Comparison of ENCODE assay signal across 19 cellular contexts in genomic region chr4:1004557-1005485, GRCh38. TPM values are rescaled to one million over a fixed set of nuclear protein-coding genes. Genes with fewer than 3 reads are reported as not detected.
DNase-seq lines count a peak whose midpoint lies in the region; ATAC-seq and TF ChIP-seq lines count a peak whose summit lies in the region.
"Had no signal": no experiment of that assay in that cellular context is flagged by ENCODE, and none has a peak within 500 bp of the region (broad histone marks: within the 10 kb centered on the region; RNA-seq: fewer than 3 reads in every experiment).

No MANE protein-coding gene starts in this region.

- H3K4ac ChIP-seq in neuronal stem cell (ENCODE audit: low read length): no peak overlapping the region

- WGBS in heart right ventricle, 2 donors: 47 to 57% methylated on average over 25 of the region's 25 CpGs
- WGBS in neuronal stem cell (ENCODE audit: extremely low coverage in 2 of 2, insufficient read length in 2 of 2, insufficient replicate concordance in 1 of 2), 2 donors: no CpG with 5 or more reads among the region's 25 CpGs

- intact Hi-C loops in Right ventricle myocardium superior (cut with DNase I): no loop called here
- intact Hi-C loops in heart right ventricle (cut with DNase I): no loop called here
- intact Hi-C loops in activated T-helper 2 cell treated with anti-CD3 and anti-CD28 coated beads, Interferon-gamma antibody, Interleukin-2, Interleukin-4, amounts not matched to agents 10 μg/mL and 5 μg/mL and 100 μg/mL, durations not matched to agents 14 hours and 24 hours and 36 hours (cut with micrococcal nuclease): no loop called here
- intact Hi-C loops in mucosa of descending colon (cut with DNase I, micrococcal nuclease): no loop called here

- H3K4me2 ChIP-seq in neuronal stem cell (ENCODE audit: insufficient read depth, low read length, poor library complexity, severe bottlenecking): no peak overlapping the region
- H3K4me2 ChIP-seq: GM23338 had no signal

- no peak overlapping the region for H3K14ac ChIP-seq in neuronal stem cell (ENCODE audit: low read length)

- H3K4me1 ChIP-seq in right atrium auricular region: peaks cover 0 to 27% of the 10 kb centered on the region in 2 donors
- H3K4me1 ChIP-seq in heart right ventricle: peaks cover 10 to 32% (median 25%) of the 10 kb centered on the region in 9 donors
- H3K4me1 ChIP-seq in neuronal stem cell (ENCODE audit: control insufficient read depth in 2 of 2, insufficient read depth in 1 of 2, low read depth in 1 of 2, low read length in 2 of 2): peaks cover 7 to 11% of the 10 kb centered on the region in 2 donors
- peaks cover 11% of the 10 kb centered on the region for H3K4me1 ChIP-seq in mucosa of descending colon (ENCODE audit: low read depth)

- H3K9me3 Mint-ChIP-seq in activated T-helper 2 cell treated with anti-CD3 and anti-CD28 coated beads, Interferon-gamma antibody, Interleukin-2, Interleukin-4, amounts not matched to agents 10 μg/mL and 5 μg/mL and 100 μg/mL, durations not matched to agents 14 hours and 24 hours and 36 hours: peaks cover 4% of the 10 kb centered on the region
- H3K9me3 Mint-ChIP-seq: CD4-positive, alpha-beta T cell had no signal

- no peak overlapping the region for H4K91ac ChIP-seq in neuronal stem cell (ENCODE audit: low read depth, low read length, poor library complexity)

- peaks cover 34% of the 10 kb centered on the region for H3K27me3 Mint-ChIP-seq in T-helper 17 cell
- peaks cover 43% of the 10 kb centered on the region for H3K27me3 Mint-ChIP-seq in activated T-helper 2 cell treated with anti-CD3 and anti-CD28 coated beads, Interferon-gamma antibody, Interleukin-2, Interleukin-4, amounts not matched to agents 10 μg/mL and 5 μg/mL and 100 μg/mL, durations not matched to agents 14 hours and 24 hours and 36 hours (ENCODE audit: low read depth)

- H3K79me1 ChIP-seq in neuronal stem cell (ENCODE audit: low read depth, low read length): no peaks in the 10 kb centered on the region

- DNase-seq in Right ventricle myocardium superior (peak; percentile 71), right atrium auricular region (ENCODE audit: low spot score) (no peak), T-helper 17 cell (no peak), heart right ventricle (peak in 1 of 2 donors; percentile 62), neuronal stem cell (ENCODE audit: low spot score) (no peak), DMS53 treated with DMSO at 0.1 percent for 48 hours (lab: John Stamatoyannopoulos, UW; ENCODE audit: unreplicated experiment) (no peak), mucosa of descending colon (no peak)
- DNase-seq in activated T-helper 2 cell treated with anti-CD3 and anti-CD28 coated beads, Interferon-gamma antibody, Interleukin-2, Interleukin-4, amounts not matched to agents 10 μg/mL and 5 μg/mL and 100 μg/mL, durations not matched to agents 14 hours and 24 hours and 36 hours (ENCODE audit: low spot score): no peak
- DNase-seq: ACHN; Caco-2; CD4-positive, alpha-beta T cell; DMS153; DMS79 treated with DMSO at 0.1 percent for 48 hours; GF-D8; H7 had no signal

- no peak overlapping the region for H3K27ac ChIP-seq in right atrium auricular region
- H3K27ac ChIP-seq in heart right ventricle: no peak overlapping the region
- no peak overlapping the region for H3K27ac ChIP-seq in neuronal stem cell (replicated peaks; ENCODE audit: low read length)
- H3K27ac ChIP-seq: C4-2B had no signal

- H3K27ac Mint-ChIP-seq in T-helper 17 cell: no peak overlapping the region
- H3K27ac Mint-ChIP-seq in activated T-helper 2 cell treated with anti-CD3 and anti-CD28 coated beads, Interferon-gamma antibody, Interleukin-2, Interleukin-4, amounts not matched to agents 10 μg/mL and 5 μg/mL and 100 μg/mL, durations not matched to agents 14 hours and 24 hours and 36 hours: no peak overlapping the region
- H3K27ac Mint-ChIP-seq: CD4-positive, alpha-beta T cell; GM23338 had no signal

- peak overlapping the region; percentile 25 for H3K4me3 Mint-ChIP-seq in T-helper 17 cell
- H3K4me3 Mint-ChIP-seq in activated T-helper 2 cell treated with anti-CD3 and anti-CD28 coated beads, Interferon-gamma antibody, Interleukin-2, Interleukin-4, amounts not matched to agents 10 μg/mL and 5 μg/mL and 100 μg/mL, durations not matched to agents 14 hours and 24 hours and 36 hours (ENCODE audit: low read depth): no peak overlapping the region
- H3K4me3 Mint-ChIP-seq: CD4-positive, alpha-beta T cell had no signal

- TF ChIP-seq CTCF in right atrium auricular region (IDR thresholded peaks at IDR 0.05): no peak
- TF ChIP-seq CTCF in heart right ventricle (IDR thresholded peaks at IDR 0.05): no peak
- no peak for TF ChIP-seq CTCF in mucosa of descending colon (IDR thresholded peaks at IDR 0.05)

- H3K4me3 ChIP-seq in right atrium auricular region: no peak overlapping the region
- no peak overlapping the region for H3K4me3 ChIP-seq in heart right ventricle
- no peak overlapping the region for H3K4me3 ChIP-seq in neuronal stem cell (ENCODE audit: low read length in 2 of 2)
- H3K4me3 ChIP-seq in mucosa of descending colon: no peak overlapping the region
- H3K4me3 ChIP-seq: GM23338 had no signal

- H2AK5ac ChIP-seq in neuronal stem cell (ENCODE audit: low read depth, low read length): peak overlapping the region; percentile 2

- H4K8ac ChIP-seq in neuronal stem cell (ENCODE audit: low read depth, low read length): no peak overlapping the region

- H3K9me3 ChIP-seq in right atrium auricular region: no peaks in the 10 kb centered on the region
- no peaks in the 10 kb centered on the region for H3K9me3 ChIP-seq in T-helper 17 cell (ENCODE audit: control insufficient read depth, low read length, poor library complexity, severe bottlenecking)
- no peaks in the 10 kb centered on the region for H3K9me3 ChIP-seq in heart right ventricle
- H3K9me3 ChIP-seq in neuronal stem cell (replicated peaks in 1 of 2; ENCODE audit: control insufficient read depth in 2 of 2, insufficient read depth in 1 of 2, low read depth in 1 of 2, low read length in 2 of 2): peaks cover 4% of the 10 kb centered on the region in 2 donors
- H3K9me3 ChIP-seq in mucosa of descending colon: no peaks in the 10 kb centered on the region

- H3K18ac ChIP-seq in neuronal stem cell (ENCODE audit: low read length): no peak overlapping the region

- no peak for ATAC-seq in Right ventricle myocardium superior (ENCODE audit: poor library complexity)
- ATAC-seq in T-helper 17 cell: no peak
- peak in 5 of 8 donors; percentile 14 to 65 (median 49) for ATAC-seq in heart right ventricle
- ATAC-seq in mucosa of descending colon: no peak
- ATAC-seq: GM23338 had no signal

- peaks cover 2% of the 10 kb centered on the region for H3K36me3 Mint-ChIP-seq in T-helper 17 cell (ENCODE audit: low read depth)
- no peaks in the 10 kb centered on the region for H3K36me3 Mint-ChIP-seq in activated T-helper 2 cell treated with anti-CD3 and anti-CD28 coated beads, Interferon-gamma antibody, Interleukin-2, Interleukin-4, amounts not matched to agents 10 μg/mL and 5 μg/mL and 100 μg/mL, durations not matched to agents 14 hours and 24 hours and 36 hours (ENCODE audit: low read depth)
- H3K36me3 Mint-ChIP-seq: IgD-negative memory B cell had no signal

- no peak overlapping the region for H2AFZ ChIP-seq in neuronal stem cell (ENCODE audit: low read length)
- H2AFZ ChIP-seq: GM23338 had no signal

- H3K27me3 ChIP-seq in right atrium auricular region (peaks cover 12 to 37% of the 10 kb centered on the region in 2 donors), heart right ventricle (peaks cover 52 to 93% (median 87%) of the 10 kb centered on the region in 7 donors), neuronal stem cell (ENCODE audit: control insufficient read depth in 3 of 3, insufficient read depth in 3 of 3, low read depth in 1 of 3, low read length in 3 of 3) (peaks cover 29 to 89% (median 81%) of the 10 kb centered on the region in 3 experiments)

- H3K36me3 ChIP-seq in right atrium auricular region: no peaks in the 10 kb centered on the region
- H3K36me3 ChIP-seq in heart right ventricle: no peaks in the 10 kb centered on the region
- H3K36me3 ChIP-seq in neuronal stem cell (replicated peaks in 1 of 2; ENCODE audit: control insufficient read depth in 2 of 2, insufficient read depth in 2 of 2, low read length in 2 of 2): no peaks in the 10 kb centered on the region
- H3K36me3 ChIP-seq in mucosa of descending colon (ENCODE audit: low read depth): no peaks in the 10 kb centered on the region

- no peak overlapping the region for H2BK5ac ChIP-seq in neuronal stem cell (ENCODE audit: low read length)

- H3K23ac ChIP-seq in neuronal stem cell (ENCODE audit: low read depth, low read length, poor library complexity): no peak overlapping the region

- H3K9ac ChIP-seq in neuronal stem cell (ENCODE audit: low read depth, low read length, poor library complexity): no peak overlapping the region

- H3K4me1 Mint-ChIP-seq in T-helper 17 cell: peaks cover 3% of the 10 kb centered on the region
- H3K4me1 Mint-ChIP-seq in activated T-helper 2 cell treated with anti-CD3 and anti-CD28 coated beads, Interferon-gamma antibody, Interleukin-2, Interleukin-4, amounts not matched to agents 10 μg/mL and 5 μg/mL and 100 μg/mL, durations not matched to agents 14 hours and 24 hours and 36 hours (ENCODE audit: low read depth): peaks cover 3% of the 10 kb centered on the region

- peak overlapping the region; percentile 5 for H2BK15ac ChIP-seq in neuronal stem cell (ENCODE audit: low read length)

- H2BK12ac ChIP-seq in neuronal stem cell (ENCODE audit: low read length): no peak overlapping the region

- H2BK120ac ChIP-seq in neuronal stem cell (ENCODE audit: low read depth, low read length): no peak overlapping the region

RNA-seq across cellular contexts. Expression of gene FGFRL1, which starts 6.6 kb away (rescaled TPM):
- total RNA-seq in Right ventricle myocardium superior (22.2 TPM), right atrium auricular region (10 to 100 TPM; 30.3 to 47.1 TPM), T-helper 17 cell (10 to 100 TPM; 23.1 to 30.1 TPM), heart right ventricle (10 to 100 TPM; 22.0 to 36.6 (median 28.1) TPM), mucosa of descending colon (10 to 100 TPM; 14.7 to 19.3 (median 16.9) TPM)
- 10 to 100 TPM; 17.1 to 24.3 TPM for polyA plus RNA-seq in heart right ventricle
- 67.8 TPM for polyA plus RNA-seq in neuronal stem cell (2013, experiment 1 of 2)
- polyA plus RNA-seq in neuronal stem cell (2013, experiment 2 of 2): 66.3 TPM
- 17.5 TPM in 2 replicates for total RNA-seq in activated T-helper 2 cell treated with anti-CD3 and anti-CD28 coated beads, Interferon-gamma antibody, Interleukin-2, Interleukin-4, amounts not matched to agents 10 μg/mL and 5 μg/mL and 100 μg/mL, durations not matched to agents 14 hours and 24 hours and 36 hours

RNA-seq across cellular contexts. Expression of gene SLC26A1, which starts 11.6 kb away (rescaled TPM):
- total RNA-seq in Right ventricle myocardium superior (0.19 TPM), right atrium auricular region (not detected), T-helper 17 cell (under 1 TPM in 1 of 2 donors, not detected in 1; 0.21 TPM), heart right ventricle (under 1 TPM in 2 of 10 donors, not detected in 8; 0.28 to 0.38 TPM), mucosa of descending colon (1 to 10 TPM in 2 of 3 donors, under 1 TPM in 1; 0.85 to 2.8 (median 1.9) TPM)
- polyA plus RNA-seq in heart right ventricle: under 1 TPM; 0.06 to 0.66 TPM
- 0.13 TPM for polyA plus RNA-seq in neuronal stem cell (2013, experiment 1 of 2)
- polyA plus RNA-seq in neuronal stem cell (2013, experiment 2 of 2): 0.15 TPM
- 0.23 TPM in 1 of 2 replicates, not detected in the other for total RNA-seq in activated T-helper 2 cell treated with anti-CD3 and anti-CD28 coated beads, Interferon-gamma antibody, Interleukin-2, Interleukin-4, amounts not matched to agents 10 μg/mL and 5 μg/mL and 100 μg/mL, durations not matched to agents 14 hours and 24 hours and 36 hours
- total RNA-seq: CD4-positive, alpha-beta T cell had no signal
- polyA plus RNA-seq: BJ had no signal

RNA-seq across cellular contexts. Expression of gene IDUA, which starts 18.0 kb away (rescaled TPM):
- total RNA-seq in Right ventricle myocardium superior (8.4 TPM), right atrium auricular region (10 to 100 TPM in 1 of 2 donors, 1 to 10 TPM in 1; 8.9 to 10.2 TPM), T-helper 17 cell (10 to 100 TPM; 56.9 to 58.6 TPM), heart right ventricle (10 to 100 TPM in 1 of 10 donors, 1 to 10 TPM in 9; 6.0 to 10.4 (median 8.7) TPM), mucosa of descending colon (10 to 100 TPM; 29.7 to 45.7 (median 33.4) TPM)
- polyA plus RNA-seq in heart right ventricle: 10 to 100 TPM in 1 of 2 donors, 1 to 10 TPM in 1; 4.6 to 13.3 TPM
- polyA plus RNA-seq in neuronal stem cell (2013, experiment 1 of 2): 6.9 TPM
- 5.7 TPM for polyA plus RNA-seq in neuronal stem cell (2013, experiment 2 of 2)
- 23.6 and 25.5 TPM in 2 replicates for total RNA-seq in activated T-helper 2 cell treated with anti-CD3 and anti-CD28 coated beads, Interferon-gamma antibody, Interleukin-2, Interleukin-4, amounts not matched to agents 10 μg/mL and 5 μg/mL and 100 μg/mL, durations not matched to agents 14 hours and 24 hours and 36 hours

RNA-seq across cellular contexts. Expression of gene DGKQ, which starts 31.5 kb away (rescaled TPM):
- total RNA-seq in Right ventricle myocardium superior: 3.3 TPM
- 1 to 10 TPM; 3.1 to 4.8 TPM for total RNA-seq in right atrium auricular region
- total RNA-seq in T-helper 17 cell: 10 to 100 TPM; 13.5 to 14.4 TPM
- total RNA-seq in heart right ventricle: 1 to 10 TPM; 2.8 to 5.2 (median 3.8) TPM
- polyA plus RNA-seq in heart right ventricle: 1 to 10 TPM; 3.6 to 4.9 TPM
- polyA plus RNA-seq in neuronal stem cell (2013, experiment 1 of 2): 5.4 TPM
- 5.2 TPM for polyA plus RNA-seq in neuronal stem cell (2013, experiment 2 of 2)
- total RNA-seq in activated T-helper 2 cell treated with anti-CD3 and anti-CD28 coated beads, Interferon-gamma antibody, Interleukin-2, Interleukin-4, amounts not matched to agents 10 μg/mL and 5 μg/mL and 100 μg/mL, durations not matched to agents 14 hours and 24 hours and 36 hours: 13.0 and 14.4 TPM in 2 replicates
- total RNA-seq in mucosa of descending colon: 10 to 100 TPM; 31.8 to 56.1 (median 41.7) TPM

Comparison
In these comparisons a context has a peak if more than half of its experiments do, and no peak if none do; other contexts are left out.
1. ATAC-seq: peak in heart right ventricle (5 of 8); none in Right ventricle myocardium superior (single experiment), T-helper 17 cell (single experiment) and mucosa of descending colon (single experiment).